In the genomic region with DNA sequence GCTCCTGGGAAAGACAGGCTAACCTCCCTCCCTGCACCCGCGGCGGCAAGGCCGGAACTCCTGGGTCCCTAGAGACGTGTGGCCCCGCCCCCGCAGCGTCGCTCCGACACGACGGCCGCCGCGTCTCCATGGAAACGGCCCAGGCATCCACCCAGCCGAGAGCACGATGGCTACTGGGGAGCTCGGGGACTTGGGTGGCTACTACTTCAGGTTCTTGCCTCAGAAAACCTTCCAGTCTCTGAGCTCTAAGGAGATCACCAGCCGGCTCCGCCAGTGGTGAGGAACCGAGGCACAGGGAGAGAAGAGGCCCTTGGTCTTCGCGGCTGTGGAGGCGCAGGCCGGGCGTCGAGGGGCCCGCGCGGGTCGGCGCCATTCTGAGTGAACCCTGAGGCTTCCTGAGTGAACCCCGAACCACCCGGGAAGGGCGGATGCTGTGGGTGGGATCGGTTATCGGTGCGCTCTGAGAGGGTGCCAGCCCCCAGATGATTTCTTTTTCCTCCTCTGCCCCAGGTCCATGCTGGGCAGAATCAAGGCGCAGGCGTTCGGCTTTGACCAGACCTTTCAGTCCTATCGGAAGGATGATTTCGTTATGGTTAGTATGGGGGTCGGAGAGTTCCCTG, we compare ENCODE assay signal across 8 cellular contexts. TPM values are rescaled to one million over a fixed set of nuclear protein-coding genes. Genes with fewer than 3 reads are reported as not detected.
DNase-seq lines count a peak whose midpoint lies in the region; ATAC-seq, FAIRE-seq and TF ChIP-seq lines count a peak whose summit lies in the region.

A gene (plus strand): TSS at position 133 of the 620 bp plus-strand sequence. CDS start 34 bp downstream, at position 167.

- DNase-seq in CD4-positive, alpha-beta T cell: peak; percentile 7 to 43 (median 15)
- DNase-seq in NCI-H748 treated with DMSO at 0.1 percent for 48 hours (lab: John Stamatoyannopoulos, UW) (peak; percentile 72), frontal cortex (ENCODE audit: low spot score in 2 of 2) (peak; percentile 54 to 76), suprapubic skin (ENCODE audit: low spot score in 2 of 2) (peak; percentile 93 to 94)
- peak; percentile 80 for DNase-seq in activated effector memory CD4-positive, alpha-beta T cell treated with anti-CD3 and anti-CD28 coated beads, Interleukin-2, amount 50 U/mL, for 16 hours

- POLR2A ChIA-PET in CD4-positive, alpha-beta T cell (lab: Charles Lee): no interaction called here

- H3K9me3 Mint-ChIP-seq in CD4-positive, alpha-beta T cell: peaks cover 6% of the 10 kb centered on the region
- peaks cover 4% of the 10 kb centered on the region for H3K9me3 Mint-ChIP-seq in nephron

- peak in 1 of 2 donors; percentile 34 for TF ChIP-seq POLR2A in suprapubic skin (IDR thresholded peaks at IDR 0.05)

- peaks cover 3% of the 10 kb centered on the region for H3K4me1 ChIP-seq in suprapubic skin

- H3K4me3 ChIP-seq in suprapubic skin: peak within 1 kb of the TSS; percentile 56

- H3K4me3 Mint-ChIP-seq in CD4-positive, alpha-beta T cell: peak within 1 kb of the TSS; percentile 74
- peak within 1 kb of the TSS; percentile 83 to 89 (median 85) for H3K4me3 Mint-ChIP-seq in nephron

- no peaks in the 10 kb centered on the region for H3K9me3 ChIP-seq in CD4-positive, alpha-beta T cell (ENCODE audit: control insufficient read depth, low read length)
- no peaks in the 10 kb centered on the region for H3K9me3 ChIP-seq in suprapubic skin

- ATAC-seq in CD4-positive, alpha-beta T cell (ENCODE audit: poor library complexity): no peak
- ATAC-seq in HG02610 (IDR thresholded peaks at IDR 0.05; ENCODE audit: unreplicated experiment) (peak; percentile 54), GM21723 (IDR thresholded peaks at IDR 0.05; ENCODE audit: unreplicated experiment) (no peak)

- TF ChIP-seq EP300 in suprapubic skin (IDR thresholded peaks at IDR 0.05): no peak

- H3K4me1 Mint-ChIP-seq in CD4-positive, alpha-beta T cell (ENCODE audit: low read depth): peaks cover 5% of the 10 kb centered on the region
- peaks cover 10% of the 10 kb centered on the region for H3K4me1 Mint-ChIP-seq in nephron

- no peaks in the 10 kb centered on the region for H3K36me3 ChIP-seq in suprapubic skin

- intact Hi-C loops in CD4-positive, alpha-beta T cell (cut with DNase I, micrococcal nuclease): no loop called here

- peaks cover 36% of the 10 kb centered on the region for H3K27me3 ChIP-seq in CD4-positive, alpha-beta T cell (ENCODE audit: control insufficient read depth, insufficient read depth, low read length)
- H3K27me3 ChIP-seq in suprapubic skin: no peaks in the 10 kb centered on the region

- H3K27ac Mint-ChIP-seq in CD4-positive, alpha-beta T cell: no peak within 1 kb of the TSS
- peak within 1 kb of the TSS in 2 of 3 experiments; percentile 34 to 52 for H3K27ac Mint-ChIP-seq in nephron

- H3K27me3 Mint-ChIP-seq in CD4-positive, alpha-beta T cell: peaks cover 59% of the 10 kb centered on the region
- no peaks in the 10 kb centered on the region for H3K27me3 Mint-ChIP-seq in nephron (ENCODE audit: low read depth)

- H3K27ac ChIP-seq in CD4-positive, alpha-beta T cell (ENCODE audit: low read depth, low read length): no peak within 1 kb of the TSS
- peak within 1 kb of the TSS; percentile 74 for H3K27ac ChIP-seq in suprapubic skin

- 4% methylated on average over 38 of the region's 45 CpGs for WGBS in suprapubic skin

- no peak for TF ChIP-seq CTCF in CD4-positive, alpha-beta T cell (IDR thresholded peaks at IDR 0.05)
- no peak for TF ChIP-seq CTCF in nephron (IDR thresholded peaks at IDR 0.05; ENCODE audit: unreplicated experiment in 3 of 3)
- TF ChIP-seq CTCF in suprapubic skin (IDR thresholded peaks at IDR 0.05): no peak

- no peak for FAIRE-seq in frontal cortex (lab: Jason Lieb, UNC)

- CTCF ChIA-PET in CD4-positive, alpha-beta T cell (lab: Charles Lee): no interaction called here

- no peaks in the 10 kb centered on the region for H3K36me3 Mint-ChIP-seq in CD4-positive, alpha-beta T cell (ENCODE audit: low read depth)
- no peaks in the 10 kb centered on the region for H3K36me3 Mint-ChIP-seq in nephron (ENCODE audit: low read depth)

RNA-seq across cellular contexts. Expression of the gene that starts here (rescaled TPM):
- not detected for total RNA-seq in CD4-positive, alpha-beta T cell
- total RNA-seq in frontal cortex (2.0 TPM), suprapubic skin (1 to 10 TPM in 3 of 4 donors, under 1 TPM in 1; 0.51 to 3.9 (median 2.4) TPM)

Comparison
In these comparisons a context has a peak if more than half of its experiments do, and no peak if none do; other contexts are left out.
1. Peak in DNase-seq in CD4-positive, alpha-beta T cell; RNA of the gene not detected or under 1 TPM.
2. DNase-seq: peak in every context shown above with its lines; median percentile 94 in suprapubic skin; 80 in activated effector memory CD4-positive, alpha-beta T cell treated with anti-CD3 and anti-CD28 coated beads, Interleukin-2, amount 50 U/mL, for 16 hours; 72 in NCI-H748 treated with DMSO at 0.1 percent for 48 hours; 65 in frontal cortex; 15 in CD4-positive, alpha-beta T cell.